Comparison of ENCODE assay signal across 31 cellular contexts in the genomic region with DNA sequence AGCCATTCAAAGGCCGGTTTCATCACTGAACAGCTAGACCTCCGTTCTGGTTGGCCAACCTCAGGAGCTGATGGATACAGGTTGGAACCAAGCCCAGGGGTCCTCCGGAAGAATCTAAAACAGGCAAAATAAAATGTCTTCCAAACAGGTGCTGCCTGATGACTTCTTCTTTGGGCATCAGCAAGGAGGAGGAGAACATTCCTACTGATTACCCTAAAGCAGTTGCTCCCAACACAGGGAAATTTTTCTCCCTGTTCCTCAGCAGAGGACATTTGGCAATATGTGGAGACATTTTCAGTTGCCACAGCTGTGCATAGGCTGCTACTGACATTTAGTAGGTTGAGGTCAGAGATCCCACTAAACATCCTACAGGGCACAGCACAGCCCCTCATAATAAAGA.
"Had no signal": no experiment of that assay in that cellular context is flagged by ENCODE, and none has a peak within 500 bp of the region (broad histone marks: within the 10 kb centered on the region; RNA-seq: fewer than 3 reads in every experiment).

No MANE protein-coding gene starts in this region.

- H3K4me1 ChIP-seq: adrenal gland, body of pancreas, colonic mucosa, sigmoid colon, stomach, suprapubic skin had no signal

- H3K27me3 ChIP-seq: adrenal gland, cardiac muscle cell, colonic mucosa, neutrophil, ovary, sigmoid colon, stomach, suprapubic skin, tibial nerve had no signal

- H3K4me3 ChIP-seq: adrenal gland, body of pancreas, cardiac muscle cell, colonic mucosa, ovary, sigmoid colon, stomach, suprapubic skin, tibial nerve had no signal

- H3K4me3 Mint-ChIP-seq: activated naive CD4-positive, alpha-beta T cell treated with anti-CD3 and anti-CD28 coated beads for 36 hours; activated naive CD8-positive, alpha-beta T cell treated with anti-CD3 and anti-CD28 coated beads for 36 hours; activated T-helper 1 cell treated with anti-CD3 and anti-CD28 coated beads, Interleukin-12 subunit alpha, Interleukin-12 subunit beta, Interleukin-2, Interleukin-4 antibody, amounts not matched to agents 30 ng/mL and 10 ng/mL and 1 ng/mL, durations not matched to agents 14 hours and 24 hours and 36 hours; immature natural killer cell; nephron progenitor cell; stimulated activated naive B cell treated with anti-CD40 and anti-IgM and Interleukin-4, amounts not matched to agents 10 μg/mL and 1 μg/mL and 100 μg/mL, for 72 hours; T-helper 2 cell treated with Interferon-gamma antibody and Interleukin-4, amounts not matched to agents 5 μg/mL and 100 μg/mL, for 36 hours had no signal

- H3K9me3 ChIP-seq: adrenal gland, body of pancreas, colonic mucosa, neutrophil, ovary, sigmoid colon, stomach, suprapubic skin, tibial nerve had no signal

- H3K27me3 Mint-ChIP-seq: activated naive CD8-positive, alpha-beta T cell treated with anti-CD3 and anti-CD28 coated beads for 36 hours; progenitor cell of endocrine pancreas; stimulated activated naive B cell treated with anti-CD40 and anti-IgM and Interleukin-4, amounts not matched to agents 10 μg/mL and 1 μg/mL and 100 μg/mL, for 72 hours had no signal

- H3K36me3 Mint-ChIP-seq: activated naive CD8-positive, alpha-beta T cell treated with anti-CD3 and anti-CD28 coated beads for 36 hours; immature natural killer cell; stimulated activated naive B cell treated with anti-CD40 and anti-IgM and Interleukin-4, amounts not matched to agents 10 μg/mL and 1 μg/mL and 100 μg/mL, for 72 hours had no signal

- ATAC-seq: body of pancreas; stimulated activated naive B cell treated with anti-CD40 and anti-IgM and Interleukin-4, amounts not matched to agents 10 μg/mL and 1 μg/mL and 100 μg/mL, for 72 hours had no signal

- H3K36me3 ChIP-seq: adrenal gland, cardiac muscle cell, colonic mucosa, neutrophil, ovary, sigmoid colon, stomach, suprapubic skin, tibial nerve had no signal

- H3K27ac Mint-ChIP-seq: activated naive CD4-positive, alpha-beta T cell treated with anti-CD3 and anti-CD28 coated beads for 36 hours; activated naive CD8-positive, alpha-beta T cell treated with anti-CD3 and anti-CD28 coated beads for 36 hours; activated T-helper 1 cell treated with anti-CD3 and anti-CD28 coated beads, Interleukin-12 subunit alpha, Interleukin-12 subunit beta, Interleukin-2, Interleukin-4 antibody, amounts not matched to agents 30 ng/mL and 10 ng/mL and 1 ng/mL, durations not matched to agents 14 hours and 24 hours and 36 hours; immature natural killer cell; nephron progenitor cell; progenitor cell of endocrine pancreas; stimulated activated naive B cell treated with anti-CD40 and anti-IgM and Interleukin-4, amounts not matched to agents 10 μg/mL and 1 μg/mL and 100 μg/mL, for 72 hours; T-helper 2 cell treated with Interferon-gamma antibody and Interleukin-4, amounts not matched to agents 5 μg/mL and 100 μg/mL, for 36 hours had no signal

- H3K4me1 Mint-ChIP-seq: activated naive CD8-positive, alpha-beta T cell treated with anti-CD3 and anti-CD28 coated beads for 36 hours; immature natural killer cell; nephron progenitor cell; stimulated activated naive B cell treated with anti-CD40 and anti-IgM and Interleukin-4, amounts not matched to agents 10 μg/mL and 1 μg/mL and 100 μg/mL, for 72 hours had no signal

- H3K9me3 Mint-ChIP-seq: activated naive CD4-positive, alpha-beta T cell treated with anti-CD3 and anti-CD28 coated beads for 36 hours; activated naive CD8-positive, alpha-beta T cell treated with anti-CD3 and anti-CD28 coated beads for 36 hours; nephron progenitor cell; stimulated activated naive B cell treated with anti-CD40 and anti-IgM and Interleukin-4, amounts not matched to agents 10 μg/mL and 1 μg/mL and 100 μg/mL, for 72 hours; T-helper 2 cell treated with Interferon-gamma antibody and Interleukin-4, amounts not matched to agents 5 μg/mL and 100 μg/mL, for 36 hours had no signal

- DNase-seq: activated CD4-positive, alpha-beta T cell treated with anti-CD3 and anti-CD28 coated beads for 48 hours; activated CD4-positive, alpha-beta T cell treated with anti-CD3 and anti-CD28 coated beads, Interleukin-2, amount 50 U/mL, for 48 hours; activated CD8-positive, alpha-beta memory T cell treated with anti-CD3 and anti-CD28 coated beads for 24 hours; activated effector memory CD4-positive, alpha-beta T cell treated with anti-CD3 and anti-CD28 coated beads, Interleukin-2, amount 50 U/mL, for 16 hours; activated naive CD4-positive, alpha-beta T cell treated with anti-CD3 and anti-CD28 coated beads for 36 hours; activated naive CD8-positive, alpha-beta T cell treated with anti-CD3 and anti-CD28 coated beads for 36 hours; adrenal gland; aorta; body of pancreas; cerebellar nuclear complex; colonic mucosa; effector CD8-positive, alpha-beta T cell; head of caudate nucleus; hypothalamus; immature natural killer cell; nephron progenitor cell; ovary; sigmoid colon; stimulated activated CD4-positive, alpha-beta T cell treated with anti-CD3 and anti-CD28 coated beads, Interleukin-15, amount 100 ng/mL, for 24 hours; stimulated activated CD4-positive, alpha-beta T cell treated with anti-CD3 and anti-CD28 coated beads, Interleukin-2, amount 100 ng/mL, for 24 hours; stimulated activated naive B cell treated with anti-CD40 and anti-IgM and Interleukin-4, amounts not matched to agents 10 μg/mL and 1 μg/mL and 100 μg/mL, for 72 hours; stomach; T-helper 1 cell had no signal

- H3K27ac ChIP-seq: adrenal gland, body of pancreas, cardiac muscle cell, colonic mucosa, neutrophil, ovary, sigmoid colon, stomach, suprapubic skin, VCaP had no signal
